ENCODE assay signal across 1 cellular context in the genomic region with DNA sequence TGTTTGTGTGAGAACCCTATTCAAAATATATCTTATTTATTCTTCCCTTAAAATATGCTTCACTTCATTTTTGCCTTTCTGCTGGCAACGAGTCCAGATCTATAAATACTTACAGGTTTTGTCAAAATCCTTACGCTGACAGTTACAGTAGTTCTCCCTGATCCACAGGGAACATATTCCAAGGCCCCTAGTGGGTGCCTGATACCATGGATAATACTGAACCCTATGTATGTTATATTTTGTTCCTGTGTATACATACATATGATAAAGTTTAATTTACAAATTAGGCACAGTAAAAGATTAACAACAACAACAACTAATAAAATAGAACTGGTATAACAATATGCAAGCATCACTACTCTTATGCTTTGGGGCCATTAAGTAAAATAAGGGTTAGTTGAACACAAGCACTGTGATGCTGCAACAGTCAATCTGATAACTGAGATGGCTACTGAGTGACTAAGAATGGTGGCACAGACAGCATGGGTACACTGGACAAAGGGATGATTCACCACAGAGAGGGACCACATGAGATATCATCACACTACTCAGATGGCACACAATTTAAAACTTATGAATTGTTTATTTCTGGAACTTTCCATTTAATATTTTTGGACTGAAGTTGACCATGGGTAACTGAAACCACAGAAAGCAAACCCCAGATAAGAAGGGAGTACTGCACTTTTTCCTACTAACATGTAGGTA.
TF ChIP-seq lines count a peak whose summit lies in the region.

No MANE protein-coding gene starts in this region.

TF ChIP-seq in SK-N-SH treated with all-trans-retinoic acid at 6 μM for 48 hours, 23 proteins besides CTCF, POLR2A, EP300 and RAD21 (continued from another document):
- TF ChIP-seq ZFP3 (CRISPR knock-in tag; IDR thresholded peaks at IDR 0.05) = no peak
